1 cellular context compared by ENCODE assay signal in the genomic region with DNA sequence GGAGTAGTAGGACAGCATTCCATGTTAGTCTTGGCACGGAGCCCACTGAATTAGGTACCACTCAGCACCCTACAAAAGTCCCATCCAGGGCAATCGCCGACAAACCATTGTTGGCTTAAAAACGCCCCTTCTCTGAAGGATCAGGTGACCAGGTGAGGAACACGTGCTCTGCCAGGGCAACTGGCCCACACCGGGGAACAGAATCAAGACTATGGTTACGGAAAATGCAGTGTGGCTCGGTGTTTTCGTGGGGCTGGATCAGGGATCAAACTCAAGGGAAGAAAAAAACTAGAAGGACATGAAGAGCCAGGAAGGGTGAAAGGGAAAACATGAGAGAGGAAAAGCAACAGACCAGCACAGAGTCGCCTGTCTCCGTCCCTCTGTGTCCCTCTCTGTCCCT.
TF ChIP-seq lines count a peak whose summit lies in the region.

No MANE protein-coding gene starts in this region.

TF ChIP-seq in H1, 55 proteins besides CTCF, POLR2A, EP300 and RAD21:
- TF ChIP-seq SIX5 (IDR thresholded peaks at IDR 0.05; ENCODE audit: low read depth, low read length) = no peak
- no peak for TF ChIP-seq SP4 (IDR thresholded peaks at IDR 0.05; ENCODE audit: low read length)
- no peak for TF ChIP-seq CBX5 (IDR thresholded peaks at IDR 0.05; ENCODE audit: low read depth, low read length)
- TF ChIP-seq EGR1 (IDR thresholded peaks at IDR 0.05; ENCODE audit: borderline replicate concordance, low read depth, low read length) = no peak
- TF ChIP-seq RNF2 (IDR thresholded peaks at IDR 0.05; ENCODE audit: borderline replicate concordance, low read depth, low read length, missing control alignments, poor library complexity, severe bottlenecking) = no peak
- TF ChIP-seq FOSL1 (IDR thresholded peaks at IDR 0.05; ENCODE audit: insufficient read depth, low read depth, low read length) = no peak
- TF ChIP-seq GABPA (IDR thresholded peaks at IDR 0.05; ENCODE audit: borderline replicate concordance, insufficient read depth, low read length) = no peak
- TF ChIP-seq ASH2L (IDR thresholded peaks at IDR 0.05; ENCODE audit: low read length) = no peak
- TF ChIP-seq TAF7 (optimal IDR thresholded peaks at IDR 0.05; ENCODE audit: borderline replicate concordance, low read depth, low read length) = no peak
- no peak for TF ChIP-seq BCL11A (IDR thresholded peaks at IDR 0.05; ENCODE audit: low read depth in 2 of 2, low read length in 2 of 2)
- no peak for TF ChIP-seq SP2 (IDR thresholded peaks at IDR 0.05; ENCODE audit: low read length)
- TF ChIP-seq NANOG (IDR thresholded peaks at IDR 0.05; ENCODE audit: insufficient read depth, low read depth, low read length, poor library complexity, severe bottlenecking) = no peak
- TF ChIP-seq POU5F1 (IDR thresholded peaks at IDR 0.05; ENCODE audit: low read depth, low read length) = no peak
- no peak for TF ChIP-seq KDM1A (IDR thresholded peaks at IDR 0.05; ENCODE audit: borderline replicate concordance, low read length)
- no peak for TF ChIP-seq HDAC2 (IDR thresholded peaks at IDR 0.05; ENCODE audit: borderline replicate concordance in 1 of 2, low read depth in 2 of 2, low read length in 2 of 2)
- TF ChIP-seq HDAC6 (IDR thresholded peaks at IDR 0.05; ENCODE audit: low read depth, low read length) = no peak
- TF ChIP-seq SP1 (IDR thresholded peaks at IDR 0.05; ENCODE audit: low read depth, low read length) = no peak
- TF ChIP-seq CTBP2 (IDR thresholded peaks at IDR 0.05; ENCODE audit: borderline replicate concordance, insufficient read depth, insufficient read length, low read length) = no peak
- TF ChIP-seq USF2 (IDR thresholded peaks at IDR 0.05; ENCODE audit: low read length) = no peak
